Comparison of ENCODE assay signal across 1 cellular context in the genomic region with DNA sequence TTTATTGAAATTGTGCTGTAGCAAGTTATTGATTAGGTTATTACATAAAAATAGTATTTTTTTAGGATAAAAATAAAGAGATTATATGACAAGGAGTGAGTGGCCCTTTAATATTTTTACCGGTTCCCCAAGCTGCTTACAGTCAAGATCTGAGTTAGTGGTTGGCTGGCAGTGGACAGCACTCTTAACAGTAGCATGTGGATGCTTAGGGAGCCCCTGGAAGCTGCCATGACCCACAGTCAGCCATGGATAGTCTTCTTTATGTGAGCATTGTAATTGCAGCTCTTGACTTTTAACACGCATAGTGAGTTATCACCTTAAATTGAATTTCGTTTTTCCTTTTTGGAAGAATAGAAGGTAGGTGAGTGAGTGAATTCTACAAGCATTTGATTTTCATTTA.
TF ChIP-seq lines count a peak whose summit lies in the region.

No MANE protein-coding gene starts in this region.

TF ChIP-seq in IMR-90, 13 proteins besides CTCF, POLR2A, EP300 and RAD21:
- TF ChIP-seq MAZ (IDR thresholded peaks at IDR 0.05; ENCODE audit: borderline replicate concordance, low read depth, low read length): no peak
- no peak for TF ChIP-seq SMC3 (IDR thresholded peaks at IDR 0.05; ENCODE audit: low read depth, low read length)
- TF ChIP-seq MAFK (IDR thresholded peaks at IDR 0.05; ENCODE audit: low read depth, low read length): no peak
- no peak for TF ChIP-seq CHD1 (IDR thresholded peaks at IDR 0.05; ENCODE audit: low read depth, low read length)
- TF ChIP-seq MXI1 (IDR thresholded peaks at IDR 0.05; ENCODE audit: borderline replicate concordance, low read depth, low read length): no peak
- no peak for TF ChIP-seq NFE2L2 (IDR thresholded peaks at IDR 0.05; ENCODE audit: low read depth, low read length)
